8 cellular contexts compared by ENCODE assay signal in genomic region chr6:42547407-42548329, GRCh38.
DNase-seq lines count a peak whose midpoint lies in the region; ATAC-seq, FAIRE-seq and TF ChIP-seq lines count a peak whose summit lies in the region.

No MANE protein-coding gene starts in this region.

- DNase-seq in AG10803 (ENCODE audit: low read depth) (peak; percentile 66), GM19239 (ENCODE audit: insufficient read length, low spot score) (peak; percentile 92), NCI-H82 (lab: John Stamatoyannopoulos, UW) (peak; percentile 89), medulla oblongata (ENCODE audit: extremely low spot score) (peak; percentile 92)
- peak; percentile 66 to 85 for DNase-seq in activated CD8-positive, alpha-beta memory T cell treated with anti-CD3 and anti-CD28 coated beads for 1 hour (ENCODE audit: extremely low read depth in 1 of 2, low read depth in 1 of 2)
- DNase-seq in effector CD4-positive, alpha-beta T cell = peak; percentile 83
- DNase-seq in stimulated activated CD4-positive, alpha-beta T cell treated with anti-CD3 and anti-CD28 coated beads, TNF-alpha, amount 100 ng/mL, for 24 hours (ENCODE audit: low read depth in 3 of 3) = peak; percentile 75 to 85 (median 78)

- TF ChIP-seq CTCF in AG10803 (conservative IDR thresholded peaks at IDR 0.05; ENCODE audit: low read length) = peak; percentile 93

- ATAC-seq in HG03565 (IDR thresholded peaks at IDR 0.05; ENCODE audit: unreplicated experiment) = peak; percentile 70

- FAIRE-seq in GM19239 (lab: Jason Lieb, UNC) = peak; percentile 78

- peak overlapping the region; percentile 77 for H3K4me3 ChIP-seq in AG10803 (ENCODE audit: low read length)

Comparison
In these comparisons a context has a peak if more than half of its experiments do, and no peak if none do; other contexts are left out.
1. Peak in every context shown above with its lines: DNase-seq, ATAC-seq and H3K4me3 ChIP-seq.